In genomic region chr19:4124638-4125037, GRCh38 we compare ENCODE assay signal across 8 cellular contexts. TPM values are rescaled to one million over a fixed set of nuclear protein-coding genes. Genes with fewer than 3 reads are reported as not detected.
A peak's percentile ranks its signal among the peaks of the same experiment; 100 is the strongest.
DNase-seq lines count a peak whose midpoint lies in the region; ATAC-seq and TF ChIP-seq lines count a peak whose summit lies in the region.

No MANE protein-coding gene starts in this region.

- H3K4me3 ChIP-seq in GM23338 (peak overlapping the region; percentile 71), esophagus squamous epithelium (peak overlapping the region in 3 of 4 donors; percentile 77 to 98 (median 89)), retinal pigment epithelial cell (ENCODE audit: low read length) (peak overlapping the region; percentile 93)

- H3K27ac Mint-ChIP-seq in GM23338 = no peak overlapping the region

- H3K36me3 ChIP-seq in GM23338 (ENCODE audit: insufficient read depth) (no peaks in the 10 kb centered on the region), esophagus squamous epithelium (peaks cover 0 to 16% (median 0%) of the 10 kb centered on the region in 3 donors)

- TF ChIP-seq CTCF in GM23338 (conservative IDR thresholded peaks at IDR 0.05; ENCODE audit: low read depth in 2 of 2) (no peak), esophagus squamous epithelium (IDR thresholded peaks at IDR 0.05) (no peak), retinal pigment epithelial cell (conservative IDR thresholded peaks at IDR 0.05; ENCODE audit: low read depth, low read length) (no peak)

- peaks cover 14% of the 10 kb centered on the region for H4K20me1 ChIP-seq in GM23338 (replicated peaks; ENCODE audit: insufficient read depth)

- peak overlapping the region; percentile 81 for H3K4me2 ChIP-seq in GM23338

- H3K4me1 ChIP-seq in GM23338 (ENCODE audit: insufficient read depth) (peaks cover 5% of the 10 kb centered on the region; the same call in 1 of the 2 replicates), esophagus squamous epithelium (peaks cover 23 to 40% (median 30%) of the 10 kb centered on the region in 3 donors)

- no peaks in the 10 kb centered on the region; the same call in 2 of the 3 replicates for H3K9me3 Mint-ChIP-seq in GM23338

- H3K9me3 ChIP-seq in esophagus squamous epithelium = no peaks in the 10 kb centered on the region

- peak; percentile 22 for ATAC-seq in GM23338
- no peak for ATAC-seq in GM21737 (IDR thresholded peaks at IDR 0.05; ENCODE audit: unreplicated experiment)

- intact Hi-C loops in esophagus squamous epithelium (cut with DNase I) = no loop called here

- peaks cover 12% of the 10 kb centered on the region for H3K27me3 Mint-ChIP-seq in GM23338 (ENCODE audit: insufficient read depth, low read depth, poor library complexity)

- no peaks in the 10 kb centered on the region for H3K27me3 ChIP-seq in GM23338 (ENCODE audit: insufficient read depth)
- H3K27me3 ChIP-seq in esophagus squamous epithelium = no peaks in the 10 kb centered on the region

- no peak overlapping the region for H3K27ac ChIP-seq in GM23338 (ENCODE audit: low read depth)
- H3K27ac ChIP-seq in esophagus squamous epithelium = peak overlapping the region in 3 of 4 donors; percentile 88 to 92 (median 90)

- peak overlapping the region; percentile 73 for H2AFZ ChIP-seq in GM23338

- H3K4me1 Mint-ChIP-seq in GM23338 = peaks cover 14% of the 10 kb centered on the region

- no peak for TF ChIP-seq POLR2A in esophagus squamous epithelium (IDR thresholded peaks at IDR 0.05)

- DNase-seq in GM23338 (ENCODE audit: low spot score) (peak; percentile 59), RPMI8226 (peak; percentile 44), esophagus squamous epithelium (lab: John Stamatoyannopoulos, UW) (no peak), retinal pigment epithelial cell (ENCODE audit: low read depth) (no peak), NCI-H1694 (lab: John Stamatoyannopoulos, UW) (no peak), KG1 (lab: John Stamatoyannopoulos, UW) (no peak), 8988T (no peak)

- peaks cover 23% of the 10 kb centered on the region for H3K79me2 ChIP-seq in GM23338 (replicated peaks; ENCODE audit: insufficient read depth)

- peak overlapping the region; percentile 71 for H3K4me3 Mint-ChIP-seq in GM23338

- no peaks in the 10 kb centered on the region for H3F3A ChIP-seq in GM23338 (replicated peaks; ENCODE audit: low read depth)

- H3K9me2 ChIP-seq in GM23338 (ENCODE audit: insufficient read depth) = no peaks in the 10 kb centered on the region

- 29 to 43% methylated on average over 6 to 8 of the region's 8 CpGs for WGBS in esophagus squamous epithelium, 2 donors

- peaks cover 3% of the 10 kb centered on the region; the same call in 1 of the 3 replicates for H3K36me3 Mint-ChIP-seq in GM23338 (ENCODE audit: low read depth)

TF ChIP-seq in GM23338, 12 proteins besides CTCF, POLR2A, EP300 and RAD21:
- TF ChIP-seq JUNB (IDR thresholded peaks at IDR 0.05; ENCODE audit: unreplicated experiment) (no peak), EZH2phosphoT487 (IDR thresholded peaks at IDR 0.05; ENCODE audit: unreplicated experiment) (no peak), ZNF462 (CRISPR knock-in tag; IDR thresholded peaks at IDR 0.05) (no peak), STAT1 (IDR thresholded peaks at IDR 0.05; ENCODE audit: unreplicated experiment) (no peak), ZNF331 (CRISPR knock-in tag; IDR thresholded peaks at IDR 0.05; ENCODE audit: low read depth) (no peak), ETS1 (IDR thresholded peaks at IDR 0.05) (no peak)

RNA-seq across cellular contexts. Expression of gene MAP2K2, which starts 0.7 kb away (rescaled TPM):
- 140 and 151 TPM in 2 replicates for total RNA-seq in GM23338 (2014; rRNA removed; shearing (Covaris generic))
- 99.7 and 108 TPM in 2 replicates for polyA plus RNA-seq in GM23338 (2016; fragmentation: Nextera tagmentation; extraction: Ambion mirVana)
- 100 to 1,000 TPM in 1 of 4 donors, 10 to 100 TPM in 3; 76.9 to 128 (median 93.8) TPM for total RNA-seq in esophagus squamous epithelium

RNA-seq across cellular contexts. Expression of gene CREB3L3, which starts 28.8 kb away (rescaled TPM):
- not detected in 2 replicates for total RNA-seq in GM23338 (2014; rRNA removed; shearing (Covaris generic))
- polyA plus RNA-seq in GM23338 (2016; fragmentation: Nextera tagmentation; extraction: Ambion mirVana) = 0.26 and 0.42 TPM in 2 replicates
- total RNA-seq in esophagus squamous epithelium = not detected

RNA-seq across cellular contexts. Expression of gene SIRT6, which starts 57.7 kb away (rescaled TPM):
- total RNA-seq in GM23338 (2014; rRNA removed; shearing (Covaris generic)) = 15.8 and 26.7 TPM in 2 replicates
- 18.9 and 19.3 TPM in 2 replicates for polyA plus RNA-seq in GM23338 (2016; fragmentation: Nextera tagmentation; extraction: Ambion mirVana)
- total RNA-seq in esophagus squamous epithelium = 10 to 100 TPM in 3 of 4 donors, 1 to 10 TPM in 1; 9.0 to 23.3 (median 18.3) TPM

RNA-seq across cellular contexts. Expression of gene ANKRD24, which starts 57.9 kb away (rescaled TPM):
- 13.4 and 18.0 TPM in 2 replicates for total RNA-seq in GM23338 (2014; rRNA removed; shearing (Covaris generic))
- polyA plus RNA-seq in GM23338 (2016; fragmentation: Nextera tagmentation; extraction: Ambion mirVana) = 3.7 and 4.5 TPM in 2 replicates
- total RNA-seq in esophagus squamous epithelium = 1 to 10 TPM in 1 of 4 donors, under 1 TPM in 3; 0.04 to 2.0 (median 0.44) TPM

RNA-seq across cellular contexts. Expression of gene ZBTB7A, which starts 57.9 kb away (rescaled TPM):
- total RNA-seq in GM23338 (2014; rRNA removed; shearing (Covaris generic)) = 28.5 and 35.0 TPM in 2 replicates
- polyA plus RNA-seq in GM23338 (2016; fragmentation: Nextera tagmentation; extraction: Ambion mirVana) = 9.5 and 11.1 TPM in 2 replicates
- 100 to 1,000 TPM in 1 of 4 donors, 10 to 100 TPM in 3; 60.5 to 187 (median 81.2) TPM for total RNA-seq in esophagus squamous epithelium

Comparison
In these comparisons a context has a peak if more than half of its experiments do, and no peak if none do; other contexts are left out.
1. DNase-seq: peak in GM23338 (single experiment) and RPMI8226 (single experiment); none in esophagus squamous epithelium (single experiment), retinal pigment epithelial cell (single experiment), NCI-H1694 (single experiment), KG1 (single experiment) and 8988T (single experiment).
2. Peak in every context shown above with its lines, with median percentiles within 50 percentile points of each other: H3K4me3 ChIP-seq.